8 cellular contexts compared by ENCODE assay signal in the genomic region with DNA sequence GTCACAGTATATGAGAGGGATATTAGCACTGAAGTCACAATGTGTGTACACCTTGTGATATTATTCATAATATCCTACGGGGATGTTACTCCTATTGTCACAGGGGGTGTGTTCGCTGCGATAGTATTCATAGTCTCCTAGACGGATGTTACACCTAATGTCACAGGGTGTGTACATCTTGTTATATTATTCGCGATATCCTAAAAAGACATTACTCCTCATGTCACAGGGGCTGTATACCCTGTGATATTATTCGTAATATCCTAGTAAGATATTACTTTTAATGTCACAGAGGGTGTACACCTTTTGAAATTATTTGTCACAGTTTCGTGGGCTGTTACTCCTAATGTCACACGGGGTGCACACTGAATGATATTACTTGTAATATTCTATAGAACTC. TPM values are rescaled to one million over a fixed set of nuclear protein-coding genes. Genes with fewer than 3 reads are reported as not detected.
"Had no signal": no experiment of that assay in that cellular context is flagged by ENCODE, and none has a peak within 500 bp of the region (broad histone marks: within the 10 kb centered on the region; RNA-seq: fewer than 3 reads in every experiment).

No MANE protein-coding gene starts in this region.

RNA-seq across cellular contexts. Expression of a gene that starts 25.8 kb away (rescaled TPM):
- total RNA-seq: activated T-cell treated with anti-CD3 and anti-CD28 coated beads, Interleukin-2, amount 50 U/mL, for 4 hours; adrenal gland; aorta; ascending aorta; breast epithelium; bronchial epithelial cell; cardiac septum; chondrocyte had no signal
- polyA plus RNA-seq: adrenal gland, aorta had no signal
